In the genomic region with DNA sequence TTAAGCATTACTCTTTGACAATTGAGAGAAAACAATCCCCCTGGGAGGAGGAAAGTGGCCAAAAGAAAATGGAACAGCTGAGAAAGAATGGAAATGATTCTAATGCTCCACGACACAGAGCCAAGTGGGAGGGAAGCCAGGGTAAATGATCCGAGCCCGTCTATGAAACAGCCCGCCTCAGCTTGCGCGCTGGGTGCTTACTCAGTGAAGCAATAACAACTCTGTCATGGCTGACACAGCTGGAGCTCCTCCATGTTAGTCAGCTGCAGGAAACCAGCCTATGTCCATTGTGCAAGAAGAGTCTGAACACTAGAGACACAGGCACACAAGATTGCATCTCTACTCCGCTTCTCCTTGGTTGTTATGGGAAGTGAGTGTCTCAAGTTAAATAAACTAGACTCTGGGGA, we compare ENCODE assay signal across 8 cellular contexts. TPM values are rescaled to one million over a fixed set of nuclear protein-coding genes. Genes with fewer than 3 reads are reported as not detected.
DNase-seq lines count a peak whose midpoint lies in the region; ATAC-seq, FAIRE-seq and TF ChIP-seq lines count a peak whose summit lies in the region.

No MANE protein-coding gene starts in this region.

- dilution Hi-C loops in keratinocyte (cut with MboI; ENCODE audit: extremely low pct_ligation_motif_present, low sequenced_read_pairs) = no loop called here

- TF ChIP-seq CTCF in A549 (IDR thresholded peaks at IDR 0.05) (no peak), ascending aorta (IDR thresholded peaks at IDR 0.05) (no peak), keratinocyte (optimal IDR thresholded peaks at IDR 0.05 in 1 of 3, IDR thresholded peaks at IDR 0.05 in 1 of 3, conservative IDR thresholded peaks at IDR 0.05 in 1 of 3; ENCODE audit: extremely low read depth in 1 of 3, insufficient read depth in 2 of 3, low read length in 3 of 3) (no peak)

- H3K9me3 ChIP-seq in A549 (no peaks in the 10 kb centered on the region), ascending aorta (no peaks in the 10 kb centered on the region), keratinocyte (ENCODE audit: control insufficient read depth, low read depth, low read length) (no peaks in the 10 kb centered on the region), subcutaneous abdominal adipose tissue (ENCODE audit: control insufficient read depth in 5 of 5, low read length in 5 of 5) (no peaks in the 10 kb centered on the region)

- H4K20me1 ChIP-seq in keratinocyte (ENCODE audit: control insufficient read depth, extremely low read depth, insufficient read depth, low read length) = no peaks in the 10 kb centered on the region

- no peak for TF ChIP-seq EP300 in A549 (IDR thresholded peaks at IDR 0.05)

- ATAC-seq in A549 (peak; percentile 43 to 49; a peak in 4 of 6 replicates), HG02610 (IDR thresholded peaks at IDR 0.05; ENCODE audit: unreplicated experiment) (no peak)

- H3K27me3 ChIP-seq in ascending aorta (no peaks in the 10 kb centered on the region), keratinocyte (ENCODE audit: control insufficient read depth, extremely low read depth, insufficient read depth, low read length) (no peaks in the 10 kb centered on the region), subcutaneous abdominal adipose tissue (ENCODE audit: control insufficient read depth in 5 of 5, insufficient read depth in 4 of 5, low read length in 5 of 5) (no peaks in the 10 kb centered on the region)

- 63% methylated on average over 7 of the region's 7 CpGs for WGBS in A549 (ENCODE audit: missing lambda C conversion rate)

- H3K4me1 ChIP-seq in A549 (no peaks in the 10 kb centered on the region), ascending aorta (peaks cover 3 to 6% of the 10 kb centered on the region in 2 donors), keratinocyte (ENCODE audit: control insufficient read depth, extremely low read depth, insufficient read depth, low read length) (peaks cover 3% of the 10 kb centered on the region), subcutaneous abdominal adipose tissue (ENCODE audit: control insufficient read depth in 5 of 5, insufficient read depth in 5 of 5, low read length in 5 of 5) (peaks cover 8 to 16% (median 14%) of the 10 kb centered on the region in 5 donors)

- CTCF ChIA-PET in A549 (lab: Yijun Ruan, JAX) = no interaction called here

- no peak for TF ChIP-seq POLR2A in A549 (IDR thresholded peaks at IDR 0.05; ENCODE audit: low read length)

- no peak for TF ChIP-seq RAD21 in A549 (conservative IDR thresholded peaks at IDR 0.05 in 1 of 2, IDR thresholded peaks at IDR 0.05 in 1 of 2)

- H3K4me2 ChIP-seq in A549 = no peak overlapping the region
- peak overlapping the region; percentile 41 for H3K4me2 ChIP-seq in keratinocyte (ENCODE audit: control insufficient read depth, extremely low read depth, insufficient read depth, low read depth, low read length)

- no peak overlapping the region for H3K27ac ChIP-seq in A549
- H3K27ac ChIP-seq in ascending aorta = peak overlapping the region; percentile 28 to 47
- H3K27ac ChIP-seq in keratinocyte (ENCODE audit: control insufficient read depth, insufficient read depth, low read length) = peak overlapping the region; percentile 2
- peak overlapping the region; percentile 39 for H3K27ac ChIP-seq in subcutaneous abdominal adipose tissue (ENCODE audit: low read depth, low read length)

- no peaks in the 10 kb centered on the region for H3K9me1 ChIP-seq in keratinocyte (ENCODE audit: control insufficient read depth, extremely low read depth, insufficient read depth, low read length)

- H3K79me2 ChIP-seq in keratinocyte (ENCODE audit: control insufficient read depth, insufficient read depth, low read length) = no peaks in the 10 kb centered on the region

- DNase-seq in A549 (ENCODE audit: low read depth in 1 of 2, low spot score in 1 of 2) = peak in 1 of 2 experiments; percentile 13
- peak; percentile 77 for DNase-seq in NCI-H1092 (lab: John Stamatoyannopoulos, UW)
- peak; percentile 53 to 97 for DNase-seq in ascending aorta (ENCODE audit: low spot score in 2 of 2)
- DNase-seq in keratinocyte (ENCODE audit: low read depth, low spot score) = no peak
- DNase-seq in activated CD4-positive, alpha-beta T cell treated with anti-CD3 and anti-CD28 coated beads, Interleukin-2, amount 50 U/mL, for 48 hours = no peak
- no peak for DNase-seq in T-helper 1 cell

- peak overlapping the region; percentile 80 for H2AFZ ChIP-seq in keratinocyte (ENCODE audit: control insufficient read depth, low read length)

- no peak overlapping the region for H3K4me3 ChIP-seq in A549
- H3K4me3 ChIP-seq in ascending aorta = peak overlapping the region in 1 of 2 donors; percentile 25
- H3K4me3 ChIP-seq in keratinocyte (ENCODE audit: control insufficient read depth in 2 of 3, extremely low read depth in 1 of 3, insufficient read depth in 2 of 3, low read depth in 1 of 3, low read length in 3 of 3) = no peak overlapping the region
- H3K4me3 ChIP-seq in subcutaneous abdominal adipose tissue (ENCODE audit: low read depth in 1 of 5, low read length in 5 of 5) = peak overlapping the region; percentile 1 to 40 (median 6)

- H3K36me3 ChIP-seq in ascending aorta (peaks cover 14 to 15% of the 10 kb centered on the region in 2 donors), keratinocyte (ENCODE audit: control insufficient read depth in 2 of 2, extremely low read depth in 1 of 2, insufficient read depth in 2 of 2, low read length in 2 of 2) (peaks cover 5 to 7% of the 10 kb centered on the region in 2 experiments), subcutaneous abdominal adipose tissue (ENCODE audit: control insufficient read depth in 5 of 5, insufficient read depth in 5 of 5, low read length in 5 of 5) (peaks cover 0 to 14% (median 6%) of the 10 kb centered on the region in 5 donors)

- FAIRE-seq in A549 (lab: Jason Lieb, UNC) (no peak), keratinocyte (lab: Jason Lieb, UNC) (peak; percentile 92)

- H3K9ac ChIP-seq in keratinocyte (ENCODE audit: control insufficient read depth, extremely low read depth, insufficient read depth, low read length) (no peak overlapping the region), subcutaneous abdominal adipose tissue (ENCODE audit: low read length in 5 of 5) (no peak overlapping the region)

- POLR2A ChIA-PET in A549 (lab: Yijun Ruan, JAX) = no interaction called here

- intact Hi-C loops in ascending aorta (cut with DNase I) = loop anchor here (1.0 to 2.0 kb wide), 2 partner anchors 19 to 49 kb away; a partner anchor contains a TSS

TF ChIP-seq in A549, 52 proteins besides CTCF, POLR2A, EP300 and RAD21 (continues in another document):
- no peak for TF ChIP-seq NFE2L2 (conservative IDR thresholded peaks at IDR 0.05; ENCODE audit: low read length)
- no peak for TF ChIP-seq CBX2 (IDR thresholded peaks at IDR 0.05; ENCODE audit: borderline replicate concordance, low read depth)

RNA-seq across cellular contexts. Expression of a gene that starts 19.3 kb away (rescaled TPM):
- polyA plus RNA-seq in A549 (2011; rRNA removed) (13.8 and 15.0 TPM in 2 replicates), A549 (2017; fragmentation: RNase III; extraction: RNeasy Plus Mini Kit Qiagen cat#74134 plus additional on column Dnase treatment) (11.3 to 12.7 TPM (median 12.4 TPM) in 3 replicates), keratinocyte (12.9 to 15.5 TPM (median 14.2 TPM) in 3 replicates)
- polyA plus RNA-seq in A549 (2012; cell fraction: cytosol; rRNA removed) = 12.1 and 16.2 TPM in 2 replicates
- polyA plus RNA-seq in A549 (2012; cell fraction: nucleus; rRNA removed) = 14.3 and 21.5 TPM in 2 replicates
- polyA minus RNA-seq in A549 (2011; rRNA and poly(A)+ RNA removed) = 6.4 and 6.5 TPM in 2 replicates
- 36.6 TPM for total RNA-seq in ascending aorta
- polyA plus RNA-seq in keratinocyte (2011; ENCODE audit: low read depth) = 14.2 TPM
- polyA plus RNA-seq in keratinocyte (2011; cell fraction: cytosol; rRNA removed) = 14.1 and 17.6 TPM in 2 replicates
- polyA plus RNA-seq in keratinocyte (2011; cell fraction: nucleus; rRNA removed) = 11.5 and 12.8 TPM in 2 replicates
- polyA plus RNA-seq in keratinocyte (2012; ENCODE audit: low replicate concordance) = 10.5 and 13.5 TPM in 2 replicates
- 6.8 to 7.6 TPM (median 6.9 TPM) in 3 replicates for polyA minus RNA-seq in keratinocyte
- 14.8 TPM for polyA minus RNA-seq in keratinocyte (2011; cell fraction: cytosol; rRNA and poly(A)+ RNA removed)
- 8.2 and 8.6 TPM in 2 replicates for polyA minus RNA-seq in keratinocyte (2011; cell fraction: nucleus; rRNA and poly(A)+ RNA removed)

RNA-seq across cellular contexts. Expression of a gene that starts 20.6 kb away (rescaled TPM):
- polyA plus RNA-seq in A549 (2011; rRNA removed) (113 and 138 TPM in 2 replicates), A549 (2017; fragmentation: RNase III; extraction: RNeasy Plus Mini Kit Qiagen cat#74134 plus additional on column Dnase treatment) (82.2 to 84.9 TPM (median 83.5 TPM) in 3 replicates), keratinocyte (86.7 to 153 TPM (median 110 TPM) in 3 replicates)
- 34.1 and 34.6 TPM in 2 replicates for polyA plus RNA-seq in A549 (2012; cell fraction: cytosol; rRNA removed)
- 31.1 and 48.5 TPM in 2 replicates for polyA plus RNA-seq in A549 (2012; cell fraction: nucleus; rRNA removed)
- polyA minus RNA-seq in A549 (2011; rRNA and poly(A)+ RNA removed) = 41.5 and 45.5 TPM in 2 replicates
- 23.4 TPM for total RNA-seq in ascending aorta
- polyA plus RNA-seq in keratinocyte (2011; ENCODE audit: low read depth) = 293 TPM
- 43.1 and 82.7 TPM in 2 replicates for polyA plus RNA-seq in keratinocyte (2011; cell fraction: cytosol; rRNA removed)
- polyA plus RNA-seq in keratinocyte (2011; cell fraction: nucleus; rRNA removed) = 180 and 261 TPM in 2 replicates
- polyA plus RNA-seq in keratinocyte (2012; ENCODE audit: low replicate concordance) = 67.3 and 87.7 TPM in 2 replicates
- 28.8 to 128 TPM (median 69.8 TPM) in 3 replicates for polyA minus RNA-seq in keratinocyte
- polyA minus RNA-seq in keratinocyte (2011; cell fraction: cytosol; rRNA and poly(A)+ RNA removed) = 43.2 TPM
- polyA minus RNA-seq in keratinocyte (2011; cell fraction: nucleus; rRNA and poly(A)+ RNA removed) = 75.8 and 129 TPM in 2 replicates

RNA-seq across cellular contexts. Expression of a gene that starts 50.4 kb away (rescaled TPM):
- polyA plus RNA-seq in A549 (2011; rRNA removed) (18.4 and 18.6 TPM in 2 replicates), A549 (2017; fragmentation: RNase III; extraction: RNeasy Plus Mini Kit Qiagen cat#74134 plus additional on column Dnase treatment) (7.4 to 8.8 TPM (median 8.2 TPM) in 3 replicates), keratinocyte (16.3 to 28.2 TPM (median 22.6 TPM) in 3 replicates)
- 2.8 and 3.5 TPM in 2 replicates for polyA plus RNA-seq in A549 (2012; cell fraction: cytosol; rRNA removed)
- polyA plus RNA-seq in A549 (2012; cell fraction: nucleus; rRNA removed) = 2.2 and 2.6 TPM in 2 replicates
- polyA minus RNA-seq in A549 (2011; rRNA and poly(A)+ RNA removed) = 25.6 and 28.9 TPM in 2 replicates
- 86.5 TPM for total RNA-seq in ascending aorta
- 30.2 TPM for polyA plus RNA-seq in keratinocyte (2011; ENCODE audit: low read depth)
- 10.1 and 18.8 TPM in 2 replicates for polyA plus RNA-seq in keratinocyte (2011; cell fraction: cytosol; rRNA removed)
- 20.0 and 24.7 TPM in 2 replicates for polyA plus RNA-seq in keratinocyte (2011; cell fraction: nucleus; rRNA removed)
- polyA plus RNA-seq in keratinocyte (2012; ENCODE audit: low replicate concordance) = 10.2 and 16.1 TPM in 2 replicates
- 26.2 to 74.2 TPM (median 55.4 TPM) in 3 replicates for polyA minus RNA-seq in keratinocyte
- 24.6 TPM for polyA minus RNA-seq in keratinocyte (2011; cell fraction: cytosol; rRNA and poly(A)+ RNA removed)
- 30.0 and 52.0 TPM in 2 replicates for polyA minus RNA-seq in keratinocyte (2011; cell fraction: nucleus; rRNA and poly(A)+ RNA removed)

Comparison
In these comparisons a context has a peak if more than half of its experiments do, and no peak if none do; other contexts are left out.
1. DNase-seq: peak in NCI-H1092 (single experiment) and ascending aorta (2 of 2); none in keratinocyte (single experiment), activated CD4-positive, alpha-beta T cell treated with anti-CD3 and anti-CD28 coated beads, Interleukin-2, amount 50 U/mL, for 48 hours (0 of 2) and T-helper 1 cell (0 of 5).
2. H3K27ac ChIP-seq: peak in ascending aorta (2 of 2), keratinocyte (single experiment) and subcutaneous abdominal adipose tissue (single experiment); none in A549 (0 of 2).
3. H3K4me3 ChIP-seq: peak in subcutaneous abdominal adipose tissue (5 of 5); none in A549 (single experiment) and keratinocyte (0 of 3).